Comparison of ENCODE assay signal across 32 cellular contexts in genomic region chr20:23440004-23440403, GRCh38. TPM values are rescaled to one million over a fixed set of nuclear protein-coding genes. Genes with fewer than 3 reads are reported as not detected.
A peak's percentile ranks its signal among the peaks of the same experiment; 100 is the strongest.
DNase-seq lines count a peak whose midpoint lies in the region; ATAC-seq, FAIRE-seq and TF ChIP-seq lines count a peak whose summit lies in the region.
"Had no signal": no experiment of that assay in that cellular context is flagged by ENCODE, and none has a peak within 500 bp of the region (broad histone marks: within the 10 kb centered on the region; RNA-seq: fewer than 3 reads in every experiment).

No MANE protein-coding gene starts in this region.

- H3K4ac ChIP-seq in H1 (replicated peaks; ENCODE audit: insufficient read length, low read depth, low read length), result no peak overlapping the region

- no peak overlapping the region for H2AFZ ChIP-seq in H1 (ENCODE audit: low read length)

- H3K9me3 ChIP-seq in H1 (ENCODE audit: insufficient read depth in 2 of 2, low read depth in 1 of 2, low read length in 1 of 2), result no peaks in the 10 kb centered on the region
- H3K9me3 ChIP-seq: BE2C, BLaER1 had no signal

- no peaks in the 10 kb centered on the region for H3K79me1 ChIP-seq in H1 (ENCODE audit: low read depth, low read length)

- intact Hi-C loops in posterior vena cava (cut with DNase I), result loop anchor here in 1 of 2 donors (5.0 kb wide), 1 partner anchor 167 kb away; the partner anchor contains the start of gene CST9

- no peak overlapping the region for H3K18ac ChIP-seq in H1 (ENCODE audit: extremely low read depth, low read length)

- no peaks in the 10 kb centered on the region for H3K27me3 ChIP-seq in H1 (replicated peaks in 1 of 4; ENCODE audit: control insufficient read depth in 3 of 4, extremely low read depth in 1 of 4, insufficient read depth in 3 of 4, low read length in 3 of 4)
- H3K27me3 ChIP-seq: BE2C, BLaER1 had no signal

- no peak overlapping the region for H3K4me3 ChIP-seq in H1 (ENCODE audit: extremely low read depth in 1 of 4, insufficient read depth in 2 of 4, low read depth in 3 of 4, low read length in 4 of 4)
- H3K4me3 ChIP-seq: BLaER1, GM12878 had no signal

- TF ChIP-seq POLR2A in H1 (IDR thresholded peaks at IDR 0.05; ENCODE audit: control extremely low read depth in 1 of 2, low read depth in 2 of 2, low read length in 2 of 2), result no peak

- H4K91ac ChIP-seq in H1 (replicated peaks; ENCODE audit: insufficient read length, low read length), result no peak overlapping the region

- WGBS in H1 (ENCODE audit: extremely low coverage in 1 of 2, insufficient coverage in 1 of 2, insufficient read length in 1 of 2, insufficient replicate concordance in 2 of 2, low coverage in 1 of 2, low lambda C conversion rate in 2 of 2, missing lambda C conversion rate in 1 of 2), 2 experiments, result 82% methylated on average over 2 of the region's 2 CpGs; no CpG with 5 or more reads in 1 of the 2 experiments

- H3K4me2 ChIP-seq in H1 (ENCODE audit: insufficient read depth in 1 of 2, low read depth in 2 of 2, low read length in 2 of 2), result no peak overlapping the region
- H3K4me2 ChIP-seq: BLaER1 had no signal

- H3K23me2 ChIP-seq in H1 (ENCODE audit: low read depth, low read length), result peaks cover 2% of the 10 kb centered on the region; the same call in 1 of the 2 replicates

- H3K79me2 ChIP-seq in H1 (ENCODE audit: control insufficient read depth in 1 of 2, insufficient read depth in 2 of 2, low read length in 2 of 2), result no peaks in the 10 kb centered on the region

- CTCF ChIA-PET in H1 (lab: Charles Lee; ENCODE audit: partially characterized antibody), result interaction anchor here (8.2 to 18.9 kb wide), 2 partner anchors 145 to 166 kb away, joined by 99 to 328 read pairs; partner anchors contain the start of gene CST9

- no peak for FAIRE-seq in H1 (lab: Jason Lieb, UNC)
- FAIRE-seq: A204.1, GM12878, GM12892, GM18507 had no signal

- H3K14ac ChIP-seq in H1 (ENCODE audit: insufficient read length), result no peak overlapping the region

- no peak for TF ChIP-seq RAD21 in H1 (IDR thresholded peaks at IDR 0.05 in 1 of 2, conservative IDR thresholded peaks at IDR 0.05 in 1 of 2; ENCODE audit: low read depth in 2 of 2, low read length in 2 of 2)

- no peaks in the 10 kb centered on the region; a peak in 1 of 7 replicates for H3K4me1 ChIP-seq in H1 (replicated peaks in 1 of 4; ENCODE audit: control insufficient read depth in 3 of 4, insufficient read depth in 4 of 4, low read length in 3 of 4)
- H3K4me1 ChIP-seq: BE2C, BLaER1 had no signal

- no peak overlapping the region for H2BK15ac ChIP-seq in H1 (ENCODE audit: low read length)

- no peak overlapping the region for H3K27ac ChIP-seq in H1 (ENCODE audit: low read depth, low read length)
- H3K27ac ChIP-seq: BLaER1 had no signal

- POLR2A ChIA-PET in H1 (lab: Charles Lee; ENCODE audit: partially characterized antibody), result no interaction called here

- no peak overlapping the region for H3K9ac ChIP-seq in H1 (replicated peaks in 1 of 4; ENCODE audit: extremely low read depth in 1 of 4, low read depth in 3 of 4, low read length in 3 of 4)
- H3K9ac ChIP-seq: BLaER1 had no signal

- ATAC-seq in GM21360 (IDR thresholded peaks at IDR 0.05; ENCODE audit: unreplicated experiment), result no peak
- ATAC-seq: GM12878 had no signal

- no peaks in the 10 kb centered on the region for H3K36me3 ChIP-seq in H1 (ENCODE audit: control insufficient read depth in 2 of 4, insufficient read depth in 4 of 4, low read length in 3 of 4)
- H3K36me3 ChIP-seq: BE2C, BLaER1 had no signal

- no peak overlapping the region for H3K23ac ChIP-seq in H1 (ENCODE audit: insufficient read length)

- no peak overlapping the region for H2BK5ac ChIP-seq in H1 (ENCODE audit: low read depth, low read length)

- no peak for TF ChIP-seq EP300 in H1 (IDR thresholded peaks at IDR 0.05; ENCODE audit: borderline replicate concordance in 1 of 2, low read depth in 2 of 2, low read length in 2 of 2)

- H2BK20ac ChIP-seq in H1 (ENCODE audit: low read length), result no peak overlapping the region

- H4K8ac ChIP-seq in H1 (ENCODE audit: extremely low read depth, insufficient read depth, low read length), result no peak overlapping the region

- TF ChIP-seq CTCF in H1 (IDR thresholded peaks at IDR 0.05; ENCODE audit: control extremely low read depth in 1 of 3, insufficient read depth in 1 of 3, low read depth in 1 of 3, low read length in 3 of 3), result no peak

- no peak overlapping the region for H4K5ac ChIP-seq in H1 (ENCODE audit: insufficient read length, low read depth, low read length)

- no peak overlapping the region for H3K56ac ChIP-seq in H1 (replicated peaks; ENCODE audit: insufficient read length, low read depth, low read length)

- no peak overlapping the region for H2AK5ac ChIP-seq in H1 (ENCODE audit: low read depth, low read length)

- H4K20me1 ChIP-seq in H1 (replicated peaks in 1 of 2; ENCODE audit: control insufficient read depth in 1 of 2, insufficient read depth in 2 of 2, low read length in 2 of 2), result no peaks in the 10 kb centered on the region
- H4K20me1 ChIP-seq: BLaER1 had no signal

- DNase-seq in ecto neural progenitor cell (ENCODE audit: low spot score) (peak; percentile 15), H1 (ENCODE audit: low read depth in 1 of 2, low spot score in 2 of 2) (no peak), mesenteric fat pad (ENCODE audit: low spot score) (peak; percentile 59), posterior vena cava (ENCODE audit: low spot score) (peak; percentile 36), putamen (ENCODE audit: low spot score) (no peak)
- no peak for DNase-seq in stimulated activated naive CD4-positive, alpha-beta T cell (lab: John Stamatoyannopoulos, UW)
- DNase-seq: 8988T; ACHN; BE2C; C1 segment of cervical spinal cord; CD4-positive, alpha-beta memory T cell; CD4-positive, CD25-positive, alpha-beta regulatory T cell; CD8-positive, alpha-beta memory T cell; COR-L47; DMS 273 treated with DMSO at 0.1 percent for 48 hours; DMS153; DMS53; DMS79; DND-41; EL; GDM1 had no signal

- 0 out of 2 replicates have a peak overlapping the region, but pooled peaks have one; percentile 43 for H2BK12ac ChIP-seq in H1 (ENCODE audit: low read depth, low read length)

- H2BK120ac ChIP-seq in H1 (replicated peaks; ENCODE audit: low read depth, low read length), result no peak overlapping the region

TF ChIP-seq in H1, 55 proteins besides CTCF, POLR2A, EP300 and RAD21 (continues in another document):
- TF ChIP-seq TCF12 (IDR thresholded peaks at IDR 0.05; ENCODE audit: low read depth, low read length), result no peak
- no peak for TF ChIP-seq CBX5 (IDR thresholded peaks at IDR 0.05; ENCODE audit: low read depth, low read length)
- TF ChIP-seq MAFK (IDR thresholded peaks at IDR 0.05; ENCODE audit: low read depth, low read length), result no peak
- TF ChIP-seq HDAC2 (IDR thresholded peaks at IDR 0.05; ENCODE audit: borderline replicate concordance in 1 of 2, low read depth in 2 of 2, low read length in 2 of 2), result no peak
- TF ChIP-seq EGR1 (IDR thresholded peaks at IDR 0.05; ENCODE audit: borderline replicate concordance, low read depth, low read length), result no peak
- no peak for TF ChIP-seq CREB1 (IDR thresholded peaks at IDR 0.05)

RNA-seq across cellular contexts. Expression of gene CSTL1, which starts 0.5 kb away (rescaled TPM):
- total RNA-seq in H1 (2021; fragmentation: NEBNext Ultra II Directional; extraction: Animal tissue kit (Norgen Biotek cat#: 25700)), result not detected in 2 replicates
- polyA plus RNA-seq in H1 (2011; rRNA removed), result not detected in 2 replicates
- polyA plus RNA-seq in H1 (2011; cell fraction: cytosol; rRNA removed), result not detected
- polyA plus RNA-seq in H1 (2011; cell fraction: nucleus; rRNA removed), result not detected
- polyA plus RNA-seq in H1 (2012, experiment 1 of 2), result not detected in 4 replicates
- not detected for polyA plus RNA-seq in H1 (2012, experiment 2 of 2)
- polyA plus RNA-seq in H1 (2013, experiment 1 of 2), result not detected
- not detected for polyA plus RNA-seq in H1 (2013, experiment 2 of 2)
- not detected in 2 replicates for polyA minus RNA-seq in H1 (2011; rRNA and poly(A)+ RNA removed)
- polyA minus RNA-seq in H1 (2011; cell fraction: cytosol; rRNA and poly(A)+ RNA removed), result not detected
- not detected for polyA minus RNA-seq in H1 (2011; cell fraction: nucleus; rRNA and poly(A)+ RNA removed)
- total RNA-seq in mesenteric fat pad (not detected), posterior vena cava (not detected)
- total RNA-seq: A673; CD4-positive, alpha-beta memory T cell; CD4-positive, CD25-positive, alpha-beta regulatory T cell; CD8-positive, alpha-beta memory T cell; Daoy; G401; GM12878 had no signal
- polyA plus RNA-seq: AG04450; CD14-positive monocyte; CD4-positive, alpha-beta memory T cell; CD4-positive, CD25-positive, alpha-beta regulatory T cell; CD8-positive, alpha-beta memory T cell; GM12878 had no signal

RNA-seq across cellular contexts. Expression of gene CST11, which starts 12.7 kb away (rescaled TPM):
- total RNA-seq in H1 (2021; fragmentation: NEBNext Ultra II Directional; extraction: Animal tissue kit (Norgen Biotek cat#: 25700)), result not detected in 2 replicates
- polyA plus RNA-seq in H1 (2011; rRNA removed), result 0.72 and 2.0 TPM in 2 replicates
- 1.2 TPM for polyA plus RNA-seq in H1 (2011; cell fraction: cytosol; rRNA removed)
- polyA plus RNA-seq in H1 (2011; cell fraction: nucleus; rRNA removed), result 0.81 TPM
- 0.79 to 2.8 TPM (median 2.4 TPM) in 4 replicates for polyA plus RNA-seq in H1 (2012, experiment 1 of 2)
- polyA plus RNA-seq in H1 (2012, experiment 2 of 2), result not detected
- not detected for polyA plus RNA-seq in H1 (2013, experiment 1 of 2)
- 0.22 TPM for polyA plus RNA-seq in H1 (2013, experiment 2 of 2)
- not detected in 2 replicates for polyA minus RNA-seq in H1 (2011; rRNA and poly(A)+ RNA removed)
- polyA minus RNA-seq in H1 (2011; cell fraction: cytosol; rRNA and poly(A)+ RNA removed), result not detected
- not detected for polyA minus RNA-seq in H1 (2011; cell fraction: nucleus; rRNA and poly(A)+ RNA removed)
- total RNA-seq in mesenteric fat pad, result 0.96 TPM
- not detected for total RNA-seq in posterior vena cava
- total RNA-seq: A673; CD4-positive, alpha-beta memory T cell; CD4-positive, CD25-positive, alpha-beta regulatory T cell; CD8-positive, alpha-beta memory T cell; Daoy; G401; GM12878 had no signal
- polyA plus RNA-seq: AG04450; CD14-positive monocyte; CD4-positive, alpha-beta memory T cell; CD4-positive, CD25-positive, alpha-beta regulatory T cell; CD8-positive, alpha-beta memory T cell had no signal

RNA-seq across cellular contexts. Expression of gene NAPB, which starts 18.7 kb away (rescaled TPM):
- 12.3 and 12.8 TPM in 2 replicates for total RNA-seq in H1 (2021; fragmentation: NEBNext Ultra II Directional; extraction: Animal tissue kit (Norgen Biotek cat#: 25700))
- 3.5 and 6.2 TPM in 2 replicates for polyA plus RNA-seq in H1 (2011; rRNA removed)
- polyA plus RNA-seq in H1 (2011; cell fraction: cytosol; rRNA removed), result 9.2 TPM
- polyA plus RNA-seq in H1 (2011; cell fraction: nucleus; rRNA removed), result 4.4 TPM
- polyA plus RNA-seq in H1 (2012, experiment 1 of 2), result 6.8 to 9.9 TPM (median 8.6 TPM) in 4 replicates
- polyA plus RNA-seq in H1 (2012, experiment 2 of 2), result 0.73 TPM
- 6.0 TPM for polyA plus RNA-seq in H1 (2013, experiment 1 of 2)
- polyA plus RNA-seq in H1 (2013, experiment 2 of 2), result 5.6 TPM
- 7.5 and 9.9 TPM in 2 replicates for polyA minus RNA-seq in H1 (2011; rRNA and poly(A)+ RNA removed)
- 7.9 TPM for polyA minus RNA-seq in H1 (2011; cell fraction: cytosol; rRNA and poly(A)+ RNA removed)
- 18.6 TPM for polyA minus RNA-seq in H1 (2011; cell fraction: nucleus; rRNA and poly(A)+ RNA removed)
- total RNA-seq in mesenteric fat pad (8.4 TPM), posterior vena cava (10 to 100 TPM in 1 of 2 donors, 1 to 10 TPM in 1; 9.9 to 11.0 TPM)

RNA-seq across cellular contexts. Expression of gene CST8, which starts 50.9 kb away (rescaled TPM):
- not detected in 2 replicates for total RNA-seq in H1 (2021; fragmentation: NEBNext Ultra II Directional; extraction: Animal tissue kit (Norgen Biotek cat#: 25700))
- polyA plus RNA-seq in H1 (2011; rRNA removed), result not detected in 2 replicates
- not detected for polyA plus RNA-seq in H1 (2011; cell fraction: cytosol; rRNA removed)
- polyA plus RNA-seq in H1 (2011; cell fraction: nucleus; rRNA removed), result not detected
- not detected in 4 replicates for polyA plus RNA-seq in H1 (2012, experiment 1 of 2)
- polyA plus RNA-seq in H1 (2012, experiment 2 of 2), result not detected
- polyA plus RNA-seq in H1 (2013, experiment 1 of 2), result not detected
- not detected for polyA plus RNA-seq in H1 (2013, experiment 2 of 2)
- not detected in 2 replicates for polyA minus RNA-seq in H1 (2011; rRNA and poly(A)+ RNA removed)
- not detected for polyA minus RNA-seq in H1 (2011; cell fraction: cytosol; rRNA and poly(A)+ RNA removed)
- polyA minus RNA-seq in H1 (2011; cell fraction: nucleus; rRNA and poly(A)+ RNA removed), result not detected
- total RNA-seq in mesenteric fat pad, result not detected
- not detected for total RNA-seq in posterior vena cava
- total RNA-seq: A673; CD4-positive, alpha-beta memory T cell; CD4-positive, CD25-positive, alpha-beta regulatory T cell; CD8-positive, alpha-beta memory T cell; Daoy; G401; GM12878 had no signal
- polyA plus RNA-seq: AG04450; CD14-positive monocyte; CD4-positive, alpha-beta memory T cell; CD4-positive, CD25-positive, alpha-beta regulatory T cell; CD8-positive, alpha-beta memory T cell; GM12878 had no signal

Comparison
In these comparisons a context has a peak if more than half of its experiments do, and no peak if none do; other contexts are left out.
1. DNase-seq: peak in ecto neural progenitor cell (single experiment), mesenteric fat pad (single experiment) and posterior vena cava (single experiment); none in H1 (0 of 2), stimulated activated naive CD4-positive, alpha-beta T cell (0 of 6) and putamen (single experiment).